19 cellular contexts compared by ENCODE assay signal in genomic region chr10:113410618-113411017, GRCh38.
DNase-seq lines count a peak whose midpoint lies in the region; FAIRE-seq and TF ChIP-seq lines count a peak whose summit lies in the region.
"Had no signal": no experiment of that assay in that cellular context is flagged by ENCODE, and none has a peak within 500 bp of the region (broad histone marks: within the 10 kb centered on the region; RNA-seq: fewer than 3 reads in every experiment).

No MANE protein-coding gene starts in this region.

- no peak overlapping the region for H3K27ac ChIP-seq in H1 (ENCODE audit: low read depth, low read length)
- H3K27ac ChIP-seq: 22Rv1 had no signal

- no peak for TF ChIP-seq CTCF in H1 (IDR thresholded peaks at IDR 0.05; ENCODE audit: control extremely low read depth in 1 of 3, insufficient read depth in 1 of 3, low read depth in 1 of 3, low read length in 3 of 3)
- no peak for TF ChIP-seq CTCF in type B pancreatic cell (conservative IDR thresholded peaks at IDR 0.05)

- no peak overlapping the region for H3K14ac ChIP-seq in H1 (ENCODE audit: insufficient read length)

- no peaks in the 10 kb centered on the region for H4K20me1 ChIP-seq in H1 (replicated peaks in 1 of 2; ENCODE audit: control insufficient read depth in 1 of 2, insufficient read depth in 2 of 2, low read length in 2 of 2)

- POLR2A ChIA-PET in H1 (lab: Charles Lee; ENCODE audit: partially characterized antibody): no interaction called here

- H3K4me1 ChIP-seq in H1 (replicated peaks in 1 of 4; ENCODE audit: control insufficient read depth in 3 of 4, insufficient read depth in 4 of 4, low read length in 3 of 4): peaks cover 8 to 17% (median 14%) of the 10 kb centered on the region in 4 experiments

- TF ChIP-seq POLR2A in H1 (IDR thresholded peaks at IDR 0.05; ENCODE audit: control extremely low read depth in 1 of 2, low read depth in 2 of 2, low read length in 2 of 2): no peak

- H2BK15ac ChIP-seq in H1 (ENCODE audit: low read length): no peak overlapping the region

- no peaks in the 10 kb centered on the region for H3K36me3 Mint-ChIP-seq in type B pancreatic cell
- H3K36me3 Mint-ChIP-seq: CD14-positive monocyte; CD8-positive, alpha-beta T cell had no signal

- peaks cover 2% of the 10 kb centered on the region for H3K27me3 ChIP-seq in H7 (ENCODE audit: control insufficient read depth, insufficient read depth, low read length)
- no peaks in the 10 kb centered on the region; a peak in 2 of 7 replicates for H3K27me3 ChIP-seq in H1 (replicated peaks in 1 of 4; ENCODE audit: control insufficient read depth in 3 of 4, extremely low read depth in 1 of 4, insufficient read depth in 3 of 4, low read length in 3 of 4)

- no peak overlapping the region for H2AK5ac ChIP-seq in H1 (ENCODE audit: low read depth, low read length)

- no peak overlapping the region for H2BK5ac ChIP-seq in H1 (ENCODE audit: low read depth, low read length)

- no peak overlapping the region for H2BK20ac ChIP-seq in H1 (ENCODE audit: low read length)

- H2AFZ ChIP-seq in H1 (ENCODE audit: low read length): no peak overlapping the region

- WGBS in H1 (ENCODE audit: extremely low coverage in 1 of 2, insufficient coverage in 1 of 2, insufficient read length in 1 of 2, insufficient replicate concordance in 2 of 2, low coverage in 1 of 2, low lambda C conversion rate in 2 of 2, missing lambda C conversion rate in 1 of 2), 2 experiments: 50% methylated on average over 2 of the region's 2 CpGs; no CpG with 5 or more reads in 1 of the 2 experiments

- peak overlapping the region; percentile 29 to 36; a peak in 3 of 4 replicates for H3K4me2 ChIP-seq in H1 (ENCODE audit: insufficient read depth in 1 of 2, low read depth in 2 of 2, low read length in 2 of 2)

- H3K4me1 Mint-ChIP-seq in type B pancreatic cell (ENCODE audit: unreplicated experiment): peaks cover 27% of the 10 kb centered on the region
- H3K4me1 Mint-ChIP-seq: CD14-positive monocyte had no signal

- no peak overlapping the region for H4K5ac ChIP-seq in H1 (ENCODE audit: insufficient read length, low read depth, low read length)

- CTCF ChIA-PET in H1 (lab: Charles Lee; ENCODE audit: partially characterized antibody): interaction anchor here (1.1 to 1.5 kb wide), 2 partner anchors 10 to 26 kb away, joined by 3 read pairs; no protein-coding TSS in a partner anchor

- H3K9ac ChIP-seq in H1 (replicated peaks in 1 of 4; ENCODE audit: extremely low read depth in 1 of 4, low read depth in 3 of 4, low read length in 3 of 4): no peak overlapping the region

- no peak for TF ChIP-seq RAD21 in H1 (IDR thresholded peaks at IDR 0.05 in 1 of 2, conservative IDR thresholded peaks at IDR 0.05 in 1 of 2; ENCODE audit: low read depth in 2 of 2, low read length in 2 of 2)

- no peaks in the 10 kb centered on the region for H3K79me2 ChIP-seq in H1 (ENCODE audit: control insufficient read depth in 1 of 2, insufficient read depth in 2 of 2, low read length in 2 of 2)

- no peak overlapping the region for H3K27ac Mint-ChIP-seq in type B pancreatic cell
- H3K27ac Mint-ChIP-seq: CD14-positive monocyte; CD8-positive, alpha-beta T cell had no signal

- peaks cover 4% of the 10 kb centered on the region for H3K9me3 Mint-ChIP-seq in type B pancreatic cell
- H3K9me3 Mint-ChIP-seq: CD8-positive, alpha-beta T cell had no signal

- H2BK120ac ChIP-seq in H1 (replicated peaks; ENCODE audit: low read depth, low read length): no peak overlapping the region

- no peak overlapping the region for H3K4ac ChIP-seq in H1 (replicated peaks; ENCODE audit: insufficient read length, low read depth, low read length)

- no peak for TF ChIP-seq EP300 in H1 (IDR thresholded peaks at IDR 0.05; ENCODE audit: borderline replicate concordance in 1 of 2, low read depth in 2 of 2, low read length in 2 of 2)

- H3K23ac ChIP-seq in H1 (ENCODE audit: insufficient read length): no peak overlapping the region

- H4K91ac ChIP-seq in H1 (replicated peaks; ENCODE audit: insufficient read length, low read length): no peak overlapping the region

- no peaks in the 10 kb centered on the region for H3K9me3 ChIP-seq in H1 (ENCODE audit: insufficient read depth in 2 of 2, low read depth in 1 of 2, low read length in 1 of 2)

- no peak overlapping the region for H2BK12ac ChIP-seq in H1 (ENCODE audit: low read depth, low read length)

- H3K4me3 Mint-ChIP-seq in type B pancreatic cell: peak overlapping the region; percentile 2
- H3K4me3 Mint-ChIP-seq: CD14-positive monocyte; CD8-positive, alpha-beta T cell had no signal

- H3K4me3 ChIP-seq in H7 (ENCODE audit: insufficient read depth, low read depth, low read length) (no peak overlapping the region), H1 (ENCODE audit: extremely low read depth in 1 of 4, insufficient read depth in 2 of 4, low read depth in 3 of 4, low read length in 4 of 4) (no peak overlapping the region; a peak in 2 of 8 replicates)

- H3K36me3 ChIP-seq in H7 (replicated peaks; ENCODE audit: control insufficient read depth, insufficient read depth, low read length) (no peaks in the 10 kb centered on the region), H1 (ENCODE audit: control insufficient read depth in 2 of 4, insufficient read depth in 4 of 4, low read length in 3 of 4) (no peaks in the 10 kb centered on the region)

- no peak overlapping the region for H4K8ac ChIP-seq in H1 (ENCODE audit: extremely low read depth, insufficient read depth, low read length)

- H3K79me1 ChIP-seq in H1 (ENCODE audit: low read depth, low read length): no peaks in the 10 kb centered on the region

- peak; percentile 47 for DNase-seq in NCI-H1105 treated with DMSO at 0.1 percent for 48 hours (lab: John Stamatoyannopoulos, UW)
- DNase-seq in NCI-H1105 (lab: John Stamatoyannopoulos, UW): no peak
- peak; percentile 46 for DNase-seq in H7
- DNase-seq in H1 (ENCODE audit: low read depth in 1 of 2, low spot score in 2 of 2): no peak
- DNase-seq in type B pancreatic cell (ENCODE audit: extremely low spot score, unreplicated experiment): no peak
- DNase-seq in GM19238 (ENCODE audit: insufficient read length, low spot score): no peak
- DNase-seq in MV-4-11 (lab: John Stamatoyannopoulos, UW): no peak
- DNase-seq: CD8-positive, alpha-beta T cell; COR-L47; DMS153; DMS79 treated with DMSO at 0.1 percent for 48 hours; EL; GDM1; IMR-90 had no signal

- H3K56ac ChIP-seq in H1 (replicated peaks; ENCODE audit: insufficient read length, low read depth, low read length): no peak overlapping the region

- 0 out of 2 replicates have a peak, but pooled peaks cover 2% of the 10 kb centered on the region for H3K23me2 ChIP-seq in H1 (ENCODE audit: low read depth, low read length)

- H3K18ac ChIP-seq in H1 (ENCODE audit: extremely low read depth, low read length): no peak overlapping the region

- no peak for FAIRE-seq in H1 (lab: Jason Lieb, UNC)
- FAIRE-seq: D721Med, GM12892, H54 had no signal

- H3K27me3 Mint-ChIP-seq in type B pancreatic cell: peaks cover 56% of the 10 kb centered on the region

TF ChIP-seq in H1, 55 proteins besides CTCF, POLR2A, EP300 and RAD21:
- TF ChIP-seq NANOG (IDR thresholded peaks at IDR 0.05; ENCODE audit: insufficient read depth, low read depth, low read length, poor library complexity, severe bottlenecking): peak; percentile 61
- TF ChIP-seq POU5F1 (IDR thresholded peaks at IDR 0.05; ENCODE audit: low read depth, low read length): 0 out of 2 replicates have a peak, but pooled peaks have one; percentile 11
- TF ChIP-seq GTF2F1 (IDR thresholded peaks at IDR 0.05; ENCODE audit: borderline replicate concordance, low read depth, low read length): no peak
- no peak for TF ChIP-seq BCL11A (IDR thresholded peaks at IDR 0.05; ENCODE audit: low read depth in 2 of 2, low read length in 2 of 2)
- no peak for TF ChIP-seq CEBPB (IDR thresholded peaks at IDR 0.05; ENCODE audit: low read depth, low read length)
- no peak for TF ChIP-seq SAP30 (IDR thresholded peaks at IDR 0.05; ENCODE audit: insufficient read depth, insufficient replicate concordance, low read length)
- no peak for TF ChIP-seq GABPA (IDR thresholded peaks at IDR 0.05; ENCODE audit: borderline replicate concordance, insufficient read depth, low read length)
- TF ChIP-seq RBBP5 (IDR thresholded peaks at IDR 0.05; ENCODE audit: borderline replicate concordance, low read depth, low read length): no peak
- no peak for TF ChIP-seq TAF1 (IDR thresholded peaks at IDR 0.05; ENCODE audit: low read depth, low read length)

Comparison
In these comparisons a context has a peak if more than half of its experiments do, and no peak if none do; other contexts are left out.
1. DNase-seq: peak in NCI-H1105 treated with DMSO at 0.1 percent for 48 hours (single experiment) and H7 (single experiment); none in NCI-H1105 (single experiment), H1 (0 of 2), type B pancreatic cell (single experiment), GM19238 (single experiment) and MV-4-11 (single experiment).